ENCODE assay signal across 31 cellular contexts in the genomic region with DNA sequence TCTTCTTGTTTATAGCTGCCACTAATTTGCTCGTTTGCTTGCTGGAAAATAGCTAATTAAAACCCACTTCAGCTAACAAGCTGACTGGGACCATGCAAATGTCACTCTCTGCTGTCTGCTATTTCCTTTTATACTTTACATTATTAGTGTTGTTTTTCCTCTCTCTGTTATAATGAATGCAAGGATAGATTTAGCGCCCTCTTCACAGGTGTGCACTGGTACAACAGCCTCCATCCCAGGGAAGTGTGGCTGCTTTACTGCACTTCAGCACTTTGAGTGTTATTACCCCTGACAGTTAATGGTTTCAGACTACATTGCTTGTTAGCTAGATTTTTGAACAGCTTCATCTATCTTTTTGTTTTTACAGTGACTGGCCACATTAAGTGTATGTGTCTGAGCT.
"Had no signal": no experiment of that assay in that cellular context is flagged by ENCODE, and none has a peak within 500 bp of the region (broad histone marks: within the 10 kb centered on the region; RNA-seq: fewer than 3 reads in every experiment).

No MANE protein-coding gene starts in this region.

- DNase-seq: activated CD4-positive, alpha-beta memory T cell treated with anti-CD3 and anti-CD28 coated beads for 36 hours; activated CD4-positive, alpha-beta T cell treated with anti-CD3 and anti-CD28 coated beads, Interleukin-2, amount 10 ng/mL, durations not matched to agents 24 days and 14 days; activated CD4-positive, CD25-positive, alpha-beta regulatory T cell treated with anti-CD3 and anti-CD28 coated beads, Interleukin-2, amount 50 U/mL, for 72 hours; activated CD8-positive, alpha-beta memory T cell treated with anti-CD3 and anti-CD28 coated beads, Interleukin-2, amount 50 U/mL, for 4 hours; activated effector memory CD4-positive, alpha-beta T cell treated with anti-CD3 and anti-CD28 coated beads, Interleukin-2, amount 50 U/mL, for 16 hours; activated naive CD4-positive, alpha-beta T cell treated with anti-CD3 and anti-CD28 coated beads for 36 hours; activated naive CD8-positive, alpha-beta T cell treated with anti-CD3 and anti-CD28 coated beads for 36 hours; activated T-cell treated with anti-CD3 and anti-CD28 coated beads, Interleukin-2, amount 50 U/mL, for 1 hour; adrenal gland; aorta; body of pancreas; cerebellar nuclear complex; colonic mucosa; effector CD8-positive, alpha-beta T cell; gastrocnemius medialis; glutamatergic neuron; islet precursor cell; left colon; naive B cell; nephron progenitor cell; ovary; sigmoid colon; small intestine; stimulated activated CD4-positive, alpha-beta T cell treated with anti-CD3 and anti-CD28 coated beads, Interleukin-4, amount 100 ng/mL, for 24 hours; stomach; thyroid gland; upper lobe of left lung had no signal

- H3K4me1 Mint-ChIP-seq: activated CD4-positive, alpha-beta T cell treated with anti-CD3 and anti-CD28 coated beads, Interleukin-2, amount 10 ng/mL, durations not matched to agents 24 days and 14 days; activated naive CD8-positive, alpha-beta T cell treated with anti-CD3 and anti-CD28 coated beads for 36 hours; mesothelial cell of epicardium; naive B cell; nephron progenitor cell; stimulated activated effector memory CD8-positive, alpha-beta T cell treated with anti-CD3 and anti-CD28 coated beads, Interleukin-12 subunit alpha, Interleukin-12 subunit beta, amount 100 ng/mL, for 72 hours had no signal

- H3K9me3 Mint-ChIP-seq: activated CD4-positive, alpha-beta T cell treated with anti-CD3 and anti-CD28 coated beads, Interleukin-2, amount 10 ng/mL, durations not matched to agents 24 days and 14 days; nephron progenitor cell had no signal

- H3K27ac Mint-ChIP-seq: activated CD4-positive, alpha-beta memory T cell treated with anti-CD3 and anti-CD28 coated beads for 36 hours; activated CD4-positive, alpha-beta T cell treated with anti-CD3 and anti-CD28 coated beads, Interleukin-2, amount 10 ng/mL, durations not matched to agents 24 days and 14 days; activated naive CD4-positive, alpha-beta T cell treated with anti-CD3 and anti-CD28 coated beads for 36 hours; activated naive CD8-positive, alpha-beta T cell treated with anti-CD3 and anti-CD28 coated beads for 36 hours; activated T-helper 1 cell treated with anti-CD3 and anti-CD28 coated beads, Interleukin-12 subunit alpha, Interleukin-12 subunit beta, Interleukin-2, Interleukin-4 antibody, amounts not matched to agents 30 ng/mL and 10 ng/mL and 1 ng/mL, durations not matched to agents 14 hours and 24 hours and 36 hours; mesothelial cell of epicardium; naive B cell; nephron progenitor cell; progenitor cell of endocrine pancreas; stimulated activated effector memory CD8-positive, alpha-beta T cell treated with anti-CD3 and anti-CD28 coated beads, Interleukin-12 subunit alpha, Interleukin-12 subunit beta, amount 100 ng/mL, for 72 hours had no signal

- H3K36me3 Mint-ChIP-seq: activated CD4-positive, alpha-beta memory T cell treated with anti-CD3 and anti-CD28 coated beads for 36 hours; activated naive CD8-positive, alpha-beta T cell treated with anti-CD3 and anti-CD28 coated beads for 36 hours; mesothelial cell of epicardium; naive B cell; stimulated activated effector memory CD8-positive, alpha-beta T cell treated with anti-CD3 and anti-CD28 coated beads, Interleukin-12 subunit alpha, Interleukin-12 subunit beta, amount 100 ng/mL, for 72 hours had no signal

- H3K4me3 Mint-ChIP-seq: activated CD4-positive, alpha-beta memory T cell treated with anti-CD3 and anti-CD28 coated beads for 36 hours; activated CD4-positive, alpha-beta T cell treated with anti-CD3 and anti-CD28 coated beads, Interleukin-2, amount 10 ng/mL, durations not matched to agents 24 days and 14 days; activated naive CD4-positive, alpha-beta T cell treated with anti-CD3 and anti-CD28 coated beads for 36 hours; activated naive CD8-positive, alpha-beta T cell treated with anti-CD3 and anti-CD28 coated beads for 36 hours; activated T-helper 1 cell treated with anti-CD3 and anti-CD28 coated beads, Interleukin-12 subunit alpha, Interleukin-12 subunit beta, Interleukin-2, Interleukin-4 antibody, amounts not matched to agents 30 ng/mL and 10 ng/mL and 1 ng/mL, durations not matched to agents 14 hours and 24 hours and 36 hours; mesothelial cell of epicardium; naive B cell; nephron progenitor cell; stimulated activated effector memory CD8-positive, alpha-beta T cell treated with anti-CD3 and anti-CD28 coated beads, Interleukin-12 subunit alpha, Interleukin-12 subunit beta, amount 100 ng/mL, for 72 hours had no signal

- ATAC-seq: body of pancreas; gastrocnemius medialis; left colon; stimulated activated effector memory CD8-positive, alpha-beta T cell treated with anti-CD3 and anti-CD28 coated beads, Interleukin-12 subunit alpha, Interleukin-12 subunit beta, amount 100 ng/mL, for 72 hours had no signal

- H3K27me3 Mint-ChIP-seq: activated CD4-positive, alpha-beta memory T cell treated with anti-CD3 and anti-CD28 coated beads for 36 hours; activated CD4-positive, alpha-beta T cell treated with anti-CD3 and anti-CD28 coated beads, Interleukin-2, amount 10 ng/mL, durations not matched to agents 24 days and 14 days; activated naive CD8-positive, alpha-beta T cell treated with anti-CD3 and anti-CD28 coated beads for 36 hours; naive B cell; progenitor cell of endocrine pancreas had no signal
